ENCODE assay signal across 20 cellular contexts in the genomic region with DNA sequence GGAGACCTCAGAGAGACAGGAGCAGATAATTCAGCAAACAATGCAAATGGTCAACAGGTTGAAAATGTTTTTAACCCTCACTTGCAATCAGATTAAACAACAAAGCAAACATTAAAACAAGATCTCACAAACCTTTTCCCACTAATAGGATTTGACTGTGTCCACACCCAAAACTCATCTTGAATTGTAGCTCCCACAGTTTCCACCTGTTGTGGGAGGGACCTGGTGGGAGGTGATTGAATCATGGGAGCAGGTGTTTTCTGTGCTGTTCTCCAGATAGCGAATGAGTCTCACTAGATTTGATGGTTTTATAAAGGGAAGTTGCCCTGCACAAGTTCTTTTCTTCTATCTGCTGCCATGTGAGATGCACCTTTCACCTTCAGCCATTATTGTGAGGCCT. TPM values are rescaled to one million over a fixed set of nuclear protein-coding genes. Genes with fewer than 3 reads are reported as not detected.
A peak's percentile ranks its signal among the peaks of the same experiment; 100 is the strongest.
DNase-seq lines count a peak whose midpoint lies in the region; ATAC-seq and TF ChIP-seq lines count a peak whose summit lies in the region.
"Had no signal": no experiment of that assay in that cellular context is flagged by ENCODE, and none has a peak within 500 bp of the region (broad histone marks: within the 10 kb centered on the region; RNA-seq: fewer than 3 reads in every experiment).

No MANE protein-coding gene starts in this region.

- 25 to 61% methylated on average over 1 of the region's 1 CpG for WGBS in transverse colon (ENCODE audit: low coverage in 1 of 2), 2 donors

- H3K36me3 Mint-ChIP-seq in activated naive CD8-positive, alpha-beta T cell: peaks cover 2% of the 10 kb centered on the region
- peaks cover 2% of the 10 kb centered on the region for H3K36me3 Mint-ChIP-seq in activated naive CD8-positive, alpha-beta T cell treated with anti-CD3 and anti-CD28 coated beads for 36 hours

- no peaks in the 10 kb centered on the region for H3K36me3 ChIP-seq in transverse colon
- H3K36me3 ChIP-seq: ascending aorta, neutrophil had no signal

- H3K27me3 Mint-ChIP-seq in activated naive CD8-positive, alpha-beta T cell: no peaks in the 10 kb centered on the region
- no peaks in the 10 kb centered on the region for H3K27me3 Mint-ChIP-seq in activated naive CD8-positive, alpha-beta T cell treated with anti-CD3 and anti-CD28 coated beads for 36 hours
- H3K27me3 Mint-ChIP-seq: activated T-cell treated with anti-CD3 and anti-CD28 coated beads, Interleukin-2, amount 50 U/mL, for 24 hours had no signal

- no peak overlapping the region for H3K4me3 ChIP-seq in transverse colon
- H3K4me3 ChIP-seq: lung had no signal

- ATAC-seq in HG02884 (IDR thresholded peaks at IDR 0.05; ENCODE audit: unreplicated experiment): no peak
- ATAC-seq in GM21515 (IDR thresholded peaks at IDR 0.05; ENCODE audit: unreplicated experiment): no peak
- ATAC-seq: right cardiac atrium had no signal

- H3K27me3 ChIP-seq in transverse colon: no peaks in the 10 kb centered on the region
- H3K27me3 ChIP-seq: ascending aorta had no signal

- H3K4me3 Mint-ChIP-seq in activated naive CD8-positive, alpha-beta T cell: peak overlapping the region; percentile 59
- H3K4me3 Mint-ChIP-seq in activated naive CD8-positive, alpha-beta T cell treated with anti-CD3 and anti-CD28 coated beads for 36 hours: no peak overlapping the region

- H3K4me1 ChIP-seq in transverse colon: peaks cover 0 to 35% (median 3%) of the 10 kb centered on the region in 4 donors

- in situ Hi-C loops in transverse colon (cut with MboI; ENCODE audit: low pct_ligation_motif_present in 1 of 4, low pct_unique_long_range_greater_than_20kb in 1 of 4, low sequenced_read_pairs in 3 of 4): no loop called here

- no peaks in the 10 kb centered on the region for H3K9me3 Mint-ChIP-seq in activated naive CD8-positive, alpha-beta T cell (ENCODE audit: low read depth)
- no peaks in the 10 kb centered on the region for H3K9me3 Mint-ChIP-seq in activated naive CD8-positive, alpha-beta T cell treated with anti-CD3 and anti-CD28 coated beads for 36 hours
- H3K9me3 Mint-ChIP-seq: activated T-cell treated with anti-CD3 and anti-CD28 coated beads, Interleukin-2, amount 50 U/mL, for 24 hours had no signal

- H3K27ac Mint-ChIP-seq in activated naive CD8-positive, alpha-beta T cell: peak overlapping the region; percentile 61
- no peak overlapping the region for H3K27ac Mint-ChIP-seq in activated naive CD8-positive, alpha-beta T cell treated with anti-CD3 and anti-CD28 coated beads for 36 hours

- H3K27ac ChIP-seq in transverse colon: peak overlapping the region; percentile 86 to 95 (median 94)
- H3K27ac ChIP-seq: neutrophil had no signal

- no peaks in the 10 kb centered on the region for H3K9me3 ChIP-seq in transverse colon
- H3K9me3 ChIP-seq: ascending aorta, BLaER1, neutrophil had no signal

- no peak for DNase-seq in activated naive CD8-positive, alpha-beta T cell treated with anti-CD3 and anti-CD28 coated beads for 36 hours
- peak; percentile 20 for DNase-seq in NCI-H69 (lab: John Stamatoyannopoulos, UW)
- peak; percentile 4 for DNase-seq in islet precursor cell
- no peak for DNase-seq in transverse colon
- DNase-seq in A172 (ENCODE audit: low spot score): no peak
- DNase-seq: activated CD4-positive, CD25-positive, alpha-beta regulatory T cell treated with anti-CD3 and anti-CD28 coated beads, Interleukin-2, amount 50 U/mL, for 72 hours; activated T-cell treated with anti-CD3 and anti-CD28 coated beads, Interleukin-2, amount 50 U/mL, for 24 hours; cortex of kidney; GOT3; NCI-H2029; NK-92 treated with Interleukin-12 subunit alpha and Interleukin-12 subunit beta, amount 100 ng/mL, for 24 hours; right cardiac atrium; stimulated activated CD4-positive, alpha-beta T cell treated with anti-CD3 and anti-CD28 coated beads, Interleukin-2, amount 100 ng/mL, for 24 hours had no signal

- no peak for TF ChIP-seq POLR2A in transverse colon (IDR thresholded peaks at IDR 0.05)

- intact Hi-C loops in transverse colon (cut with DNase I; ENCODE audit: low total_unique reads): no loop called here

- peaks cover 18% of the 10 kb centered on the region for H3K4me1 Mint-ChIP-seq in activated naive CD8-positive, alpha-beta T cell (ENCODE audit: low read depth)
- H3K4me1 Mint-ChIP-seq in activated naive CD8-positive, alpha-beta T cell treated with anti-CD3 and anti-CD28 coated beads for 36 hours: peaks cover 20% of the 10 kb centered on the region

- TF ChIP-seq EP300 in transverse colon (IDR thresholded peaks at IDR 0.05; ENCODE audit: low read depth): no peak

- TF ChIP-seq CTCF in transverse colon (IDR thresholded peaks at IDR 0.05): no peak

RNA-seq across cellular contexts. Expression of a gene that starts 1.3 kb away (rescaled TPM):
- 1 to 10 TPM; 5.5 to 6.1 TPM for total RNA-seq in activated naive CD8-positive, alpha-beta T cell treated with anti-CD3 and anti-CD28 coated beads for 36 hours
- total RNA-seq in transverse colon: 10 to 100 TPM in 3 of 4 donors, 1 to 10 TPM in 1; 1.5 to 19.2 (median 15.5) TPM
- total RNA-seq in A172 (2014; rRNA removed; shearing (Covaris generic)): 5.7 and 5.8 TPM in 2 replicates
- total RNA-seq: ascending aorta had no signal

Comparison
In these comparisons a context has a peak if more than half of its experiments do, and no peak if none do; other contexts are left out.
1. DNase-seq: peak in NCI-H69 (single experiment) and islet precursor cell (single experiment); none in activated naive CD8-positive, alpha-beta T cell treated with anti-CD3 and anti-CD28 coated beads for 36 hours (single experiment), transverse colon (single experiment) and A172 (single experiment).